In the genomic region with DNA sequence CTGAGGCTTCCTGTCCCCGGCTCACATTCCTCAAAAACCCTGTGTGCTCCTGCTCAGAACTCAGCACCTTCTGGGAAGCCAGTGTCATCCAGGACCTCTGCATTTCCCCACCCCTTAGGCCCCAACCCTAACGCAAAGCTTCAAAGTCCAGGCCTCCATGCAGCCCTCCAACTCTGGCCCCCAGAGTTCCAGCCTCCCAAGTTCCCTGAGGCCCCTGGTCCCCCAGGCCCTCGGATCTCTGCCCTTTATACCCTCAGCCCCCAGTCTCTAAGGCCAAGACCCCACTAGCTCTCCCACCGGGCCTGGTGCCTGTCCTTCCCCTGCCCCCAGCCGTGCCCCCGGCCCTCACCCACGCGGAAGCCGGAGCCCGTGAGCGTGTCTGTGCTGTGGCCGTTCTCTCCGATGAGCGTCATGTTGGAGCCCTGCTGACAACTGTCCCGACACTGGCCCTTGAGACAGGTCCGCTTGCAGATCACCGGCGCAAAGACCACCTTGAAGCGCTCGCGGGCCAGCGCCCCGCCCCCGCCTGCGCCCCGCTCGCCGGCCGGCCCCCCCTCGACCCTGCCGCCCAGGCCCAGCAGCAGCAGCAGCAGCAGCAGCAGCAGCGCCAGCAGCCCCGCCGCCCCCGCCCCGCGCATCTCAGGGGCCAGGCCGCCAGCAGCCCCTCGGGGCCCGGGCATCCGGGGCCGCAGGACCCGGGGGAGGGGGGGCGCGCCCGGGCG, we compare ENCODE assay signal across 6 cellular contexts. TPM values are rescaled to one million over a fixed set of nuclear protein-coding genes. Genes with fewer than 3 reads are reported as not detected.
DNase-seq lines count a peak whose midpoint lies in the region; TF ChIP-seq lines count a peak whose summit lies in the region.

No MANE protein-coding gene starts in this region.

- H3K4me3 ChIP-seq in SK-N-MC (peak overlapping the region; percentile 89), epithelial cell of proximal tubule (ENCODE audit: low read depth, low read length) (peak overlapping the region; percentile 67), spleen (peak overlapping the region; percentile 35 to 76 (median 50)), MM.1S (ENCODE audit: low read length) (no peak overlapping the region)

- H3K9me3 ChIP-seq in SK-N-MC (ENCODE audit: low read depth, low read length) (no peaks in the 10 kb centered on the region), spleen (no peaks in the 10 kb centered on the region), MM.1S (replicated peaks; ENCODE audit: insufficient read depth, low read length) (no peaks in the 10 kb centered on the region)

- peaks cover 21% of the 10 kb centered on the region; the same call in 1 of the 2 replicates for H3F3A ChIP-seq in MM.1S (ENCODE audit: insufficient read depth, low read length)

- no peak overlapping the region for H2AFZ ChIP-seq in MM.1S (ENCODE audit: low read length)

- no peak for TF ChIP-seq CTCF in epithelial cell of proximal tubule (conservative IDR thresholded peaks at IDR 0.05; ENCODE audit: low read depth, low read length)
- no peak for TF ChIP-seq CTCF in spleen (IDR thresholded peaks at IDR 0.05 in 8 of 11, conservative IDR thresholded peaks at IDR 0.05 in 3 of 11)
- TF ChIP-seq CTCF in MM.1S (IDR thresholded peaks at IDR 0.05; ENCODE audit: low read length): no peak

- 5 to 13% (median 6%) methylated on average over 18 to 47 of the region's 47 CpGs for WGBS in spleen, 5 donors

- no peak for TF ChIP-seq POLR2A in spleen (IDR thresholded peaks at IDR 0.05)

- no peaks in the 10 kb centered on the region for H3K9me2 ChIP-seq in MM.1S (replicated peaks; ENCODE audit: insufficient read depth, low read length)

- H3K4me1 ChIP-seq in spleen (peaks cover 49 to 88% (median 80%) of the 10 kb centered on the region in 6 donors), MM.1S (ENCODE audit: low read length) (peaks cover 11% of the 10 kb centered on the region)

- no peaks in the 10 kb centered on the region for H4K20me1 ChIP-seq in MM.1S (ENCODE audit: insufficient read depth, low read length)

- DNase-seq in SK-N-MC (ENCODE audit: low read depth, low spot score) (no peak), epithelial cell of proximal tubule (ENCODE audit: low read depth) (no peak), spleen (peak; percentile 87), NOMO-1 treated with DMSO at 0.1 percent for 48 hours (lab: John Stamatoyannopoulos, UW; ENCODE audit: unreplicated experiment) (no peak), MM.1S (no peak)
- no peak for DNase-seq in activated CD4-positive, alpha-beta T cell treated with anti-CD3 and anti-CD28 coated beads for 48 hours

- intact Hi-C loops in spleen (cut with DNase I; ENCODE audit: low total_unique reads): no loop called here

- H3K27ac ChIP-seq in SK-N-MC: peak overlapping the region; percentile 83
- H3K27ac ChIP-seq in spleen: peak overlapping the region; percentile 73 to 91 (median 88)
- no peak overlapping the region for H3K27ac ChIP-seq in MM.1S (ENCODE audit: low read length)

- H3K27me3 ChIP-seq in spleen (replicated peaks in 1 of 7): peaks cover 0 to 18% (median 0%) of the 10 kb centered on the region in 7 donors
- no peaks in the 10 kb centered on the region for H3K27me3 ChIP-seq in MM.1S (replicated peaks; ENCODE audit: insufficient read depth, low read length)

- no peak overlapping the region; the same call in 1 of the 2 replicates for H3K4me2 ChIP-seq in MM.1S (ENCODE audit: low read depth, low read length)

- H3K36me3 ChIP-seq in SK-N-MC (ENCODE audit: insufficient read depth, low read length) (no peaks in the 10 kb centered on the region; the same call in 1 of the 2 replicates), spleen (no peaks in the 10 kb centered on the region), MM.1S (replicated peaks; ENCODE audit: insufficient read depth, low read length) (no peaks in the 10 kb centered on the region)

- peak overlapping the region; percentile 85 for H3K9ac ChIP-seq in SK-N-MC (ENCODE audit: insufficient read length)
- no peak overlapping the region; the same call in 1 of the 2 replicates for H3K9ac ChIP-seq in MM.1S (ENCODE audit: low read length)

- no peaks in the 10 kb centered on the region for H3K79me2 ChIP-seq in MM.1S (ENCODE audit: low read length)

RNA-seq across cellular contexts. Expression of gene LTBP3, which starts 0.7 kb away (rescaled TPM):
- total RNA-seq in epithelial cell of proximal tubule (34.9 and 102 TPM in 2 replicates), spleen (100 to 1,000 TPM in 2 of 7 donors, 10 to 100 TPM in 5; 81.6 to 137 (median 95.8) TPM)
- 10 to 100 TPM; 20.6 to 57.0 (median 27.6) TPM for polyA plus RNA-seq in spleen

RNA-seq across cellular contexts. Expression of gene ZNRD2, which starts 12.8 kb away (rescaled TPM):
- 72.0 and 141 TPM in 2 replicates for total RNA-seq in epithelial cell of proximal tubule
- total RNA-seq in spleen: 10 to 100 TPM; 20.9 to 68.8 (median 34.4) TPM
- 10 to 100 TPM; 32.6 to 49.5 (median 42.5) TPM for polyA plus RNA-seq in spleen

RNA-seq across cellular contexts. Expression of gene FAM89B, which starts 14.9 kb away (rescaled TPM):
- 64.0 and 67.1 TPM in 2 replicates for total RNA-seq in epithelial cell of proximal tubule
- 10 to 100 TPM; 34.5 to 59.0 (median 48.4) TPM for total RNA-seq in spleen
- 10 to 100 TPM; 43.0 to 66.1 (median 50.1) TPM for polyA plus RNA-seq in spleen

RNA-seq across cellular contexts. Expression of gene EHBP1L1, which starts 18.4 kb away (rescaled TPM):
- total RNA-seq in epithelial cell of proximal tubule: 26.1 and 26.3 TPM in 2 replicates
- total RNA-seq in spleen: 100 to 1,000 TPM; 151 to 365 (median 242) TPM
- 100 to 1,000 TPM in 2 of 3 donors, 10 to 100 TPM in 1; 44.3 to 174 (median 116) TPM for polyA plus RNA-seq in spleen

RNA-seq across cellular contexts. Expression of gene SCYL1, which starts 32.6 kb away (rescaled TPM):
- 81.2 and 101 TPM in 2 replicates for total RNA-seq in epithelial cell of proximal tubule
- total RNA-seq in spleen: 100 to 1,000 TPM in 2 of 7 donors, 10 to 100 TPM in 5; 64.7 to 125 (median 77.4) TPM
- 10 to 100 TPM; 52.4 to 70.6 (median 60.7) TPM for polyA plus RNA-seq in spleen
